ENCODE assay signal across 36 cellular contexts in the genomic region with DNA sequence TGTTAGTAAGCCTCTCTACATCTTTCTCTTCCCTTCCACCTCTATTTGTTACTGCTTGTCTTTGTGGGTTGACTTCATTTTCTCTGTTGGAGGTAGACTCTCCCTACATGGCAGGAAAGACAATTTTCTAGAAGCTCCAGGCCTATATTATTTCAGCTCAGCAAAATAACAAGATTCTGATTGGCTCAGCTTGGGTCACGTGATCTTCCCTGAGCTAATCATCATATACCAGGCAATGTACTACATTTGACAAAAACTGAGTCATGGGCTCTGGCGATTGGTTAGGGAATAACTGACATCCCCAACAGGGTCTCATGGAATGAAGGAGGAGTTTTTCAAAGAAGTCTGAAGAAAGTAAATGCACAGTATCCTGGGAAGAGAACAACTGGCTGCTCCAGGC.
"Had no signal": no experiment of that assay in that cellular context is flagged by ENCODE, and none has a peak within 500 bp of the region (broad histone marks: within the 10 kb centered on the region; RNA-seq: fewer than 3 reads in every experiment).

No MANE protein-coding gene starts in this region.

- H3K4me1 ChIP-seq: body of pancreas, esophagus squamous epithelium had no signal

- H3K27ac ChIP-seq: adrenal gland, body of pancreas, esophagus squamous epithelium, gastroesophageal sphincter, heart right ventricle, hepatocyte, WERI-Rb-1 had no signal

- ATAC-seq: activated CD4-positive, alpha-beta T cell treated with anti-CD3 and anti-CD28 coated beads for 36 hours; activated naive CD8-positive, alpha-beta T cell treated with anti-CD3 and anti-CD28 coated beads, Interleukin-2, amount 50 U/mL, for 24 hours; activated T-cell treated with anti-CD3 and anti-CD28 coated beads, Interleukin-2, amount 50 U/mL, for 72 hours; activated T-helper 17 cell treated with anti-CD3 and anti-CD28 coated beads, Interleukin-2, amount 50 U/mL, for 72 hours; body of pancreas; effector memory CD8-positive, alpha-beta T cell; gastroesophageal sphincter; heart right ventricle; T-helper 17 cell had no signal

- H3K4me1 Mint-ChIP-seq: activated CD4-positive, alpha-beta T cell treated with anti-CD3 and anti-CD28 coated beads for 36 hours; activated CD4-positive, alpha-beta T cell treated with anti-CD3 and anti-CD28 coated beads, Interleukin-2, amount 10 ng/mL, durations not matched to agents 24 days and 14 days; activated naive CD4-positive, alpha-beta T cell treated with anti-CD3 and anti-CD28 coated beads, Interleukin-2, amount 50 U/mL, for 24 hours; activated naive CD8-positive, alpha-beta T cell treated with anti-CD3 and anti-CD28 coated beads for 36 hours; activated naive CD8-positive, alpha-beta T cell treated with anti-CD3 and anti-CD28 coated beads, Interleukin-2, amount 50 U/mL, for 24 hours; activated T-helper 17 cell treated with anti-CD3 and anti-CD28 coated beads, Interleukin-2, amount 50 U/mL, for 72 hours; T-helper 17 cell had no signal

- H3K79me2 ChIP-seq: hepatocyte had no signal

- H3K27me3 Mint-ChIP-seq: activated CD4-positive, alpha-beta T cell treated with anti-CD3 and anti-CD28 coated beads for 36 hours; activated CD4-positive, alpha-beta T cell treated with anti-CD3 and anti-CD28 coated beads, Interleukin-2, amount 10 ng/mL, durations not matched to agents 24 days and 14 days; activated naive CD4-positive, alpha-beta T cell treated with anti-CD3 and anti-CD28 coated beads, Interleukin-2, amount 50 U/mL, for 24 hours; activated naive CD8-positive, alpha-beta T cell treated with anti-CD3 and anti-CD28 coated beads for 36 hours; activated naive CD8-positive, alpha-beta T cell treated with anti-CD3 and anti-CD28 coated beads, Interleukin-2, amount 50 U/mL, for 24 hours; activated T-cell treated with anti-CD3 and anti-CD28 coated beads, Interleukin-2, amount 50 U/mL, for 24 hours; activated T-helper 17 cell treated with anti-CD3 and anti-CD28 coated beads, Interleukin-2, amount 50 U/mL, for 72 hours; effector memory CD8-positive, alpha-beta T cell; T-helper 17 cell had no signal

- H3K36me3 Mint-ChIP-seq: activated CD4-positive, alpha-beta memory T cell treated with anti-CD3 and anti-CD28 coated beads for 36 hours; activated naive CD4-positive, alpha-beta T cell treated with anti-CD3 and anti-CD28 coated beads, Interleukin-2, amount 50 U/mL, for 24 hours; activated naive CD8-positive, alpha-beta T cell treated with anti-CD3 and anti-CD28 coated beads for 36 hours had no signal

- FAIRE-seq: colon had no signal

- H3K9me3 ChIP-seq: adrenal gland, body of pancreas, esophagus squamous epithelium, gastroesophageal sphincter, heart right ventricle had no signal

- H3K27me3 ChIP-seq: adrenal gland, body of pancreas, esophagus squamous epithelium, gastroesophageal sphincter, heart right ventricle, hepatocyte had no signal

- H3K4me3 ChIP-seq: adrenal gland, body of pancreas, esophagus squamous epithelium, gastroesophageal sphincter, heart right ventricle, hepatocyte had no signal

- H2AFZ ChIP-seq: hepatocyte had no signal

- H3K36me3 ChIP-seq: adrenal gland, esophagus squamous epithelium, gastroesophageal sphincter, heart right ventricle, WERI-Rb-1 had no signal

- DNase-seq: activated CD4-positive, alpha-beta memory T cell treated with anti-CD3 and anti-CD28 coated beads for 36 hours; activated CD4-positive, alpha-beta T cell treated with anti-CD3 and anti-CD28 coated beads for 36 hours; activated CD4-positive, alpha-beta T cell treated with anti-CD3 and anti-CD28 coated beads, Interleukin-2, amount 10 ng/mL, durations not matched to agents 24 days and 14 days; activated CD4-positive, CD25-positive, alpha-beta regulatory T cell; activated CD4-positive, CD25-positive, alpha-beta regulatory T cell treated with anti-CD3 and anti-CD28 coated beads, Interleukin-2, amount 50 U/mL, for 72 hours; activated CD8-positive, alpha-beta memory T cell treated with anti-CD3 and anti-CD28 coated beads, Interleukin-2, amount 50 U/mL, for 48 hours; activated effector memory CD4-positive, alpha-beta T cell treated with Interleukin-2 at 50 U/mL for 16 hours; activated gamma-delta T cell treated with Interleukin-2 at 50 U/mL for 16 hours; activated naive CD4-positive, alpha-beta T cell treated with anti-CD3 and anti-CD28 coated beads for 36 hours; activated naive CD8-positive, alpha-beta T cell treated with anti-CD3 and anti-CD28 coated beads for 36 hours; activated naive CD8-positive, alpha-beta T cell treated with anti-CD3 and anti-CD28 coated beads, Interleukin-2, amount 50 U/mL, for 24 hours; activated T-cell treated with anti-CD3 and anti-CD28 coated beads for 4 hours; activated T-cell treated with anti-CD3 and anti-CD28 coated beads, Interleukin-2, amount 50 U/mL, for 24 hours; activated T-cell treated with anti-CD3 and anti-CD28 coated beads, Interleukin-2, amount 50 U/mL, for 72 hours; adrenal gland; amygdala; aorta; body of pancreas; caudate nucleus; cortex of kidney; dermis blood vessel endothelial cell; effector CD4-positive, alpha-beta T cell; effector memory CD8-positive, alpha-beta T cell; erythroblast; esophagus squamous epithelium; foreskin melanocyte; heart right ventricle; T-helper 17 cell; T1000; WERI-Rb-1 had no signal

- H3K27ac Mint-ChIP-seq: activated CD4-positive, alpha-beta memory T cell treated with anti-CD3 and anti-CD28 coated beads for 36 hours; activated CD4-positive, alpha-beta T cell treated with anti-CD3 and anti-CD28 coated beads for 36 hours; activated CD4-positive, alpha-beta T cell treated with anti-CD3 and anti-CD28 coated beads, Interleukin-2, amount 10 ng/mL, durations not matched to agents 24 days and 14 days; activated naive CD4-positive, alpha-beta T cell treated with anti-CD3 and anti-CD28 coated beads for 36 hours; activated naive CD4-positive, alpha-beta T cell treated with anti-CD3 and anti-CD28 coated beads, Interleukin-2, amount 50 U/mL, for 24 hours; activated naive CD8-positive, alpha-beta T cell treated with anti-CD3 and anti-CD28 coated beads for 36 hours; activated naive CD8-positive, alpha-beta T cell treated with anti-CD3 and anti-CD28 coated beads, Interleukin-2, amount 50 U/mL, for 24 hours; activated T-cell treated with anti-CD3 and anti-CD28 coated beads, Interleukin-2, amount 50 U/mL, for 24 hours; activated T-cell treated with anti-CD3 and anti-CD28 coated beads, Interleukin-2, amount 50 U/mL, for 72 hours; activated T-helper 17 cell treated with anti-CD3 and anti-CD28 coated beads, Interleukin-2, amount 50 U/mL, for 72 hours; effector memory CD8-positive, alpha-beta T cell; T-helper 17 cell; T-helper 2 cell treated with Interferon-gamma antibody and Interleukin-4, amounts not matched to agents 5 μg/mL and 100 μg/mL, for 36 hours had no signal

- H3K4me3 Mint-ChIP-seq: activated CD4-positive, alpha-beta memory T cell treated with anti-CD3 and anti-CD28 coated beads for 36 hours; activated CD4-positive, alpha-beta T cell treated with anti-CD3 and anti-CD28 coated beads for 36 hours; activated CD4-positive, alpha-beta T cell treated with anti-CD3 and anti-CD28 coated beads, Interleukin-2, amount 10 ng/mL, durations not matched to agents 24 days and 14 days; activated naive CD4-positive, alpha-beta T cell treated with anti-CD3 and anti-CD28 coated beads for 36 hours; activated naive CD4-positive, alpha-beta T cell treated with anti-CD3 and anti-CD28 coated beads, Interleukin-2, amount 50 U/mL, for 24 hours; activated naive CD8-positive, alpha-beta T cell treated with anti-CD3 and anti-CD28 coated beads for 36 hours; activated naive CD8-positive, alpha-beta T cell treated with anti-CD3 and anti-CD28 coated beads, Interleukin-2, amount 50 U/mL, for 24 hours; activated T-cell treated with anti-CD3 and anti-CD28 coated beads, Interleukin-2, amount 50 U/mL, for 24 hours; activated T-cell treated with anti-CD3 and anti-CD28 coated beads, Interleukin-2, amount 50 U/mL, for 72 hours; activated T-helper 17 cell treated with anti-CD3 and anti-CD28 coated beads, Interleukin-2, amount 50 U/mL, for 72 hours; effector memory CD8-positive, alpha-beta T cell; T-helper 17 cell; T-helper 2 cell treated with Interferon-gamma antibody and Interleukin-4, amounts not matched to agents 5 μg/mL and 100 μg/mL, for 36 hours had no signal

- H3K9me3 Mint-ChIP-seq: activated CD4-positive, alpha-beta memory T cell treated with anti-CD3 and anti-CD28 coated beads for 36 hours; activated naive CD4-positive, alpha-beta T cell treated with anti-CD3 and anti-CD28 coated beads for 36 hours; activated naive CD4-positive, alpha-beta T cell treated with anti-CD3 and anti-CD28 coated beads, Interleukin-2, amount 50 U/mL, for 24 hours; activated naive CD8-positive, alpha-beta T cell treated with anti-CD3 and anti-CD28 coated beads for 36 hours; activated naive CD8-positive, alpha-beta T cell treated with anti-CD3 and anti-CD28 coated beads, Interleukin-2, amount 50 U/mL, for 24 hours; activated T-cell treated with anti-CD3 and anti-CD28 coated beads, Interleukin-2, amount 50 U/mL, for 24 hours; activated T-helper 17 cell treated with anti-CD3 and anti-CD28 coated beads, Interleukin-2, amount 50 U/mL, for 72 hours; effector memory CD8-positive, alpha-beta T cell; T-helper 2 cell treated with Interferon-gamma antibody and Interleukin-4, amounts not matched to agents 5 μg/mL and 100 μg/mL, for 36 hours had no signal

- H3K4me2 ChIP-seq: hepatocyte had no signal
